Comparison of ENCODE assay signal across 1 cellular context in genomic region chr20:31570735-31571617, GRCh38.
TF ChIP-seq lines count a peak whose summit lies in the region.

No MANE protein-coding gene starts in this region.

TF ChIP-seq in HepG2, 621 proteins besides CTCF, POLR2A, EP300 and RAD21 (continues in another document):
- TF ChIP-seq GTF3A (CRISPR knock-in tag; conservative IDR thresholded peaks at IDR 0.05) (no peak), NKX3-1 (CRISPR knock-in tag; IDR thresholded peaks at IDR 0.05) (no peak), NPAS2 (CRISPR knock-in tag; IDR thresholded peaks at IDR 0.05; ENCODE audit: borderline replicate concordance) (no peak), SMARCC2 (IDR thresholded peaks at IDR 0.05) (no peak), SSRP1 (CRISPR knock-in tag; IDR thresholded peaks at IDR 0.05) (0 out of 2 replicates have a peak, but pooled peaks have one; percentile 51), HOXA5 (CRISPR knock-in tag; IDR thresholded peaks at IDR 0.05) (0 out of 2 replicates have a peak, but pooled peaks have one; percentile 50), GATAD1 (CRISPR knock-in tag; IDR thresholded peaks at IDR 0.05) (no peak), SMARCE1 (IDR thresholded peaks at IDR 0.05; ENCODE audit: borderline replicate concordance) (no peak), HNF4G (IDR thresholded peaks at IDR 0.05; ENCODE audit: borderline replicate concordance, low read depth, low read length) (no peak), HNF4G (CRISPR knock-in tag; IDR thresholded peaks at IDR 0.05; ENCODE audit: borderline replicate concordance, low read depth) (no peak), ZNF331 (CRISPR knock-in tag; IDR thresholded peaks at IDR 0.05) (no peak), CBX1 (IDR thresholded peaks at IDR 0.05; ENCODE audit: low read depth) (no peak), ZSCAN30 (CRISPR knock-in tag; IDR thresholded peaks at IDR 0.05) (no peak), RBM22 (optimal IDR thresholded peaks at IDR 0.05; ENCODE audit: low read length) (peak; percentile 91), PRMT3 (CRISPR knock-in tag; IDR thresholded peaks at IDR 0.05; ENCODE audit: borderline replicate concordance, low read depth) (no peak; the same call in 1 of the 2 replicates), RORA (CRISPR knock-in tag; IDR thresholded peaks at IDR 0.05) (no peak), RERE (CRISPR knock-in tag; IDR thresholded peaks at IDR 0.05; ENCODE audit: low read depth) (no peak), ZNF496 (CRISPR knock-in tag; IDR thresholded peaks at IDR 0.05; ENCODE audit: insufficient replicate concordance) (no peak), RXRA (CRISPR knock-in tag; IDR thresholded peaks at IDR 0.05) (no peak), MTA3 (CRISPR knock-in tag; IDR thresholded peaks at IDR 0.05) (no peak), ZNF501 (CRISPR knock-in tag; IDR thresholded peaks at IDR 0.05) (no peak), ZSCAN20 (CRISPR knock-in tag; IDR thresholded peaks at IDR 0.05; ENCODE audit: borderline replicate concordance) (no peak), ZNF160 (CRISPR knock-in tag; IDR thresholded peaks at IDR 0.05) (no peak), HIVEP1 (CRISPR knock-in tag; IDR thresholded peaks at IDR 0.05) (peak; percentile 11; the same call in 1 of the 2 replicates), PREB (CRISPR knock-in tag; IDR thresholded peaks at IDR 0.05) (no peak), HNRNPK (IDR thresholded peaks at IDR 0.05; ENCODE audit: low read depth, low read length, poor library complexity, severe bottlenecking) (peak; percentile 32), MYNN (CRISPR knock-in tag; IDR thresholded peaks at IDR 0.05; ENCODE audit: low read depth) (no peak), ZNF333 (CRISPR knock-in tag; IDR thresholded peaks at IDR 0.05; ENCODE audit: borderline replicate concordance) (peak; percentile 66; the same call in 1 of the 2 replicates), ZNF737 (CRISPR knock-in tag; IDR thresholded peaks at IDR 0.05; ENCODE audit: borderline replicate concordance) (no peak), DMAP1 (CRISPR knock-in tag; IDR thresholded peaks at IDR 0.05) (no peak), ZFY (CRISPR knock-in tag; IDR thresholded peaks at IDR 0.05) (0 out of 2 replicates have a peak, but pooled peaks have one; percentile 26), MTF2 (CRISPR knock-in tag; IDR thresholded peaks at IDR 0.05; ENCODE audit: borderline replicate concordance) (no peak), NFIC (IDR thresholded peaks at IDR 0.05; ENCODE audit: low read length) (no peak), ZNF543 (CRISPR knock-in tag; IDR thresholded peaks at IDR 0.05) (no peak), ZMYM3 (CRISPR knock-in tag; IDR thresholded peaks at IDR 0.05) (no peak), ZNF251 (CRISPR knock-in tag; IDR thresholded peaks at IDR 0.05) (no peak), ZNF724P (CRISPR knock-in tag; IDR thresholded peaks at IDR 0.05; ENCODE audit: borderline replicate concordance) (no peak), ISX (CRISPR knock-in tag; conservative IDR thresholded peaks at IDR 0.05) (no peak), KMT2A (CRISPR knock-in tag; IDR thresholded peaks at IDR 0.05) (no peak), ATF6 (CRISPR knock-in tag; conservative IDR thresholded peaks at IDR 0.05) (no peak), SOX6 (IDR thresholded peaks at IDR 0.05) (no peak), SOX6 (CRISPR knock-in tag; IDR thresholded peaks at IDR 0.05) (no peak; the same call in 1 of the 2 replicates), KDM2A (CRISPR knock-in tag; IDR thresholded peaks at IDR 0.05; ENCODE audit: borderline replicate concordance, low read depth) (no peak), ZNF772 (CRISPR knock-in tag; IDR thresholded peaks at IDR 0.05) (peak; percentile 44; the same call in 1 of the 2 replicates), ZNF225 (CRISPR knock-in tag; IDR thresholded peaks at IDR 0.05) (no peak), TBL1XR1 (IDR thresholded peaks at IDR 0.05; ENCODE audit: borderline replicate concordance, low read length, partially characterized antibody) (no peak), FOSL1 (CRISPR knock-in tag; IDR thresholded peaks at IDR 0.05; ENCODE audit: borderline replicate concordance) (no peak), NCOA5 (CRISPR knock-in tag; IDR thresholded peaks at IDR 0.05) (peak; percentile 46; the same call in 1 of the 2 replicates), TARDBP (CRISPR knock-in tag; IDR thresholded peaks at IDR 0.05) (0 out of 2 replicates have a peak, but pooled peaks have one; percentile 38)
- TF ChIP-seq, protein P1, sequence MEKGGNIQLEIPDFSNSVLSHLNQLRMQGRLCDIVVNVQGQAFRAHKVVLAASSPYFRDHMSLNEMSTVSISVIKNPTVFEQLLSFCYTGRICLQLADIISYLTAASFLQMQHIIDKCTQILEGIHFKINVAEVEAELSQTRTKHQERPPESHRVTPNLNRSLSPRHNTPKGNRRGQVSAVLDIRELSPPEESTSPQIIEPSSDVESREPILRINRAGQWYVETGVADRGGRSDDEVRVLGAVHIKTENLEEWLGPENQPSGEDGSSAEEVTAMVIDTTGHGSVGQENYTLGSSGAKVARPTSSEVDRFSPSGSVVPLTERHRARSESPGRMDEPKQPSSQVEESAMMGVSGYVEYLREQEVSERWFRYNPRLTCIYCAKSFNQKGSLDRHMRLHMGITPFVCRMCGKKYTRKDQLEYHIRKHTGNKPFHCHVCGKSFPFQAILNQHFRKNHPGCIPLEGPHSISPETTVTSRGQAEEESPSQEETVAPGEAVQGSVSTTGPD (CRISPR knock-in tag; IDR thresholded peaks at IDR 0.05): peak; percentile 89
- TF ChIP-seq, protein P2, sequence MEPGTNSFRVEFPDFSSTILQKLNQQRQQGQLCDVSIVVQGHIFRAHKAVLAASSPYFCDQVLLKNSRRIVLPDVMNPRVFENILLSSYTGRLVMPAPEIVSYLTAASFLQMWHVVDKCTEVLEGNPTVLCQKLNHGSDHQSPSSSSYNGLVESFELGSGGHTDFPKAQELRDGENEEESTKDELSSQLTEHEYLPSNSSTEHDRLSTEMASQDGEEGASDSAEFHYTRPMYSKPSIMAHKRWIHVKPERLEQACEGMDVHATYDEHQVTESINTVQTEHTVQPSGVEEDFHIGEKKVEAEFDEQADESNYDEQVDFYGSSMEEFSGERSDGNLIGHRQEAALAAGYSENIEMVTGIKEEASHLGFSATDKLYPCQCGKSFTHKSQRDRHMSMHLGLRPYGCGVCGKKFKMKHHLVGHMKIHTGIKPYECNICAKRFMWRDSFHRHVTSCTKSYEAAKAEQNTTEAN (CRISPR knock-in tag; conservative IDR thresholded peaks at IDR 0.05): no peak
- TF ChIP-seq, protein P3, sequence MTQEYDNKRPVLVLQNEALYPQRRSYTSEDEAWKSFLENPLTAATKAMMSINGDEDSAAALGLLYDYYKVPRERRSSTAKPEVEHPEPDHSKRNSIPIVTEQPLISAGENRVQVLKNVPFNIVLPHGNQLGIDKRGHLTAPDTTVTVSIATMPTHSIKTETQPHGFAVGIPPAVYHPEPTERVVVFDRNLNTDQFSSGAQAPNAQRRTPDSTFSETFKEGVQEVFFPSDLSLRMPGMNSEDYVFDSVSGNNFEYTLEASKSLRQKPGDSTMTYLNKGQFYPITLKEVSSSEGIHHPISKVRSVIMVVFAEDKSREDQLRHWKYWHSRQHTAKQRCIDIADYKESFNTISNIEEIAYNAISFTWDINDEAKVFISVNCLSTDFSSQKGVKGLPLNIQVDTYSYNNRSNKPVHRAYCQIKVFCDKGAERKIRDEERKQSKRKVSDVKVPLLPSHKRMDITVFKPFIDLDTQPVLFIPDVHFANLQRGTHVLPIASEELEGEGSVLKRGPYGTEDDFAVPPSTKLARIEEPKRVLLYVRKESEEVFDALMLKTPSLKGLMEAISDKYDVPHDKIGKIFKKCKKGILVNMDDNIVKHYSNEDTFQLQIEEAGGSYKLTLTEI (CRISPR knock-in tag; conservative IDR thresholded peaks at IDR 0.05): no peak
- TF ChIP-seq, protein P4, sequence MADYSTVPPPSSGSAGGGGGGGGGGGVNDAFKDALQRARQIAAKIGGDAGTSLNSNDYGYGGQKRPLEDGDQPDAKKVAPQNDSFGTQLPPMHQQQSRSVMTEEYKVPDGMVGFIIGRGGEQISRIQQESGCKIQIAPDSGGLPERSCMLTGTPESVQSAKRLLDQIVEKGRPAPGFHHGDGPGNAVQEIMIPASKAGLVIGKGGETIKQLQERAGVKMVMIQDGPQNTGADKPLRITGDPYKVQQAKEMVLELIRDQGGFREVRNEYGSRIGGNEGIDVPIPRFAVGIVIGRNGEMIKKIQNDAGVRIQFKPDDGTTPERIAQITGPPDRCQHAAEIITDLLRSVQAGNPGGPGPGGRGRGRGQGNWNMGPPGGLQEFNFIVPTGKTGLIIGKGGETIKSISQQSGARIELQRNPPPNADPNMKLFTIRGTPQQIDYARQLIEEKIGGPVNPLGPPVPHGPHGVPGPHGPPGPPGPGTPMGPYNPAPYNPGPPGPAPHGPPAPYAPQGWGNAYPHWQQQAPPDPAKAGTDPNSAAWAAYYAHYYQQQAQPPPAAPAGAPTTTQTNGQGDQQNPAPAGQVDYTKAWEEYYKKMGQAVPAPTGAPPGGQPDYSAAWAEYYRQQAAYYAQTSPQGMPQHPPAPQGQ (CRISPR knock-in tag; IDR thresholded peaks at IDR 0.05; ENCODE audit: borderline replicate concordance): 0 out of 2 replicates have a peak, but pooled peaks have one; percentile 26
- TF ChIP-seq, protein P5, sequence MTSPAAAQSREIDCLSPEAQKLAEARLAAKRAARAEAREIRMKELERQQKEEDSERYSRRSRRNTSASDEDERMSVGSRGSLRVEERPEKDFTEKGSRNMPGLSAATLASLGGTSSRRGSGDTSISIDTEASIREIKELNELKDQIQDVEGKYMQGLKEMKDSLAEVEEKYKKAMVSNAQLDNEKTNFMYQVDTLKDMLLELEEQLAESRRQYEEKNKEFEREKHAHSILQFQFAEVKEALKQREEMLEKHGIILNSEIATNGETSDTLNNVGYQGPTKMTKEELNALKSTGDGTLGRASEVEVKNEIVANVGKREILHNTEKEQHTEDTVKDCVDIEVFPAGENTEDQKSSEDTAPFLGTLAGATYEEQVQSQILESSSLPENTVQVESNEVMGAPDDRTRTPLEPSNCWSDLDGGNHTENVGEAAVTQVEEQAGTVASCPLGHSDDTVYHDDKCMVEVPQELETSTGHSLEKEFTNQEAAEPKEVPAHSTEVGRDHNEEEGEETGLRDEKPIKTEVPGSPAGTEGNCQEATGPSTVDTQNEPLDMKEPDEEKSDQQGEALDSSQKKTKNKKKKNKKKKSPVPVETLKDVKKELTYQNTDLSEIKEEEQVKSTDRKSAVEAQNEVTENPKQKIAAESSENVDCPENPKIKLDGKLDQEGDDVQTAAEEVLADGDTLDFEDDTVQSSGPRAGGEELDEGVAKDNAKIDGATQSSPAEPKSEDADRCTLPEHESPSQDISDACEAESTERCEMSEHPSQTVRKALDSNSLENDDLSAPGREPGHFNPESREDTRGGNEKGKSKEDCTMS (CRISPR knock-in tag; conservative IDR thresholded peaks at IDR 0.05): no peak
- TF ChIP-seq, protein P6, sequence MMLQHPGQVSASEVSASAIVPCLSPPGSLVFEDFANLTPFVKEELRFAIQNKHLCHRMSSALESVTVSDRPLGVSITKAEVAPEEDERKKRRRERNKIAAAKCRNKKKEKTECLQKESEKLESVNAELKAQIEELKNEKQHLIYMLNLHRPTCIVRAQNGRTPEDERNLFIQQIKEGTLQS (CRISPR knock-in tag; IDR thresholded peaks at IDR 0.05): no peak
